In the genomic region with DNA sequence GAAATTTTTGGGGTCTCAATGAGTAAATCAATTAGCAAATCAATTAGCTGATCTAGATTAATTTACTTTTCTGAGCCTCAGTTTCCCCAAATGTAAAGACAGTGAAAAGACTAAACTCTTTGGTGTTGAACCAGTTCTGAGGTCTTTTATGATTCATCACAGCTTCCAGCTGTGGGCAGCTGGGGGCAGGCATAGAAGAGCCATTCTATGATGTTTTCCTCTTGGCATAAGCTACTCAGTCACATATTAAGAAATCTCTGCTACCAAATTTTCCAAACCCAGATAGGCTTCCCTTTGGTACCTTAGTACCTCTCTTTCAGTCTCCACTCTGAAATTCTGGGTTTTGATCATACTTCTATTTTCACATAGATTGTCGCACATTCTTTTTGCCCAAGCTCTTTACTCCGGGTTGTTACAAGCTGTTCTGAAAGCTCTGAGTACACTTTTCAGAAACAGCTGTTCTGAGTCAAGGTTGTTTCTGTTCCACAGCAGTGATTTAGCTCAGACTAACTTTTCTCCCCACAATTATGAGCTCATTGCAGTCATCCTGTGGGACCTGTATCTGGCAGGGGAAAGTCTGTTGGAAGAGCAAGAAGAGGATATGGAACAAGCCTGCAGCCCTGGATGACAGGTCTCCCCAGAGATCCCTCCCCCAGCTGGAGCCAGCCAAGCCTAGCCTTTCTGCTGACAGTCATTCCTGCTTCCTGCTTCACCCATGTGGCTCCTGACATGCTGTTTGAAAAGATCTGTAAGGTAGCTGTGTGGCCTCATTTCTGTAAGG, we compare ENCODE assay signal across 9 cellular contexts.
DNase-seq lines count a peak whose midpoint lies in the region; ATAC-seq and TF ChIP-seq lines count a peak whose summit lies in the region.
"Had no signal": no experiment of that assay in that cellular context is flagged by ENCODE, and none has a peak within 500 bp of the region (broad histone marks: within the 10 kb centered on the region; RNA-seq: fewer than 3 reads in every experiment).

No MANE protein-coding gene starts in this region.

- no peak overlapping the region for H3K14ac ChIP-seq in H9 (ENCODE audit: insufficient read depth, low read length)

- H3K79me2 ChIP-seq in H9 (ENCODE audit: insufficient read depth, low read length) (no peaks in the 10 kb centered on the region), osteoblast (ENCODE audit: insufficient read depth, low read length) (no peaks in the 10 kb centered on the region)

- H3K23me2 ChIP-seq in H9 (ENCODE audit: insufficient read length, low read depth, low read length, poor library complexity, severe bottlenecking), result no peaks in the 10 kb centered on the region

- no peak overlapping the region for H2AK5ac ChIP-seq in H9 (ENCODE audit: insufficient read length, low read length)

- no peak overlapping the region for H2AFZ ChIP-seq in H9 (ENCODE audit: low read length)
- no peak overlapping the region for H2AFZ ChIP-seq in osteoblast (ENCODE audit: low read length)

- H3K4ac ChIP-seq in H9 (ENCODE audit: low read depth, low read length), result no peak overlapping the region

- H4K5ac ChIP-seq in H9 (ENCODE audit: insufficient read length, low read depth, low read length), result no peak overlapping the region

- H3K27ac Mint-ChIP-seq in H9 (no peak overlapping the region), immature natural killer cell (no peak overlapping the region)
- H3K27ac Mint-ChIP-seq in activated T-helper 17 cell treated with anti-CD3 and anti-CD28 coated beads, Interleukin-2, amount 50 U/mL, for 72 hours, result no peak overlapping the region

- H3K27ac ChIP-seq in H9 (ENCODE audit: insufficient read length, low read depth, low read length) (no peak overlapping the region), osteoblast (ENCODE audit: low read depth, low read length) (no peak overlapping the region)

- no peak overlapping the region for H4K8ac ChIP-seq in H9 (replicated peaks; ENCODE audit: insufficient read length, low read depth, low read length)

- H3K4me1 ChIP-seq in H9 (ENCODE audit: insufficient read depth, low read length) (no peaks in the 10 kb centered on the region; the same call in none of the 2 replicates), osteoblast (ENCODE audit: insufficient read depth, low read length) (no peaks in the 10 kb centered on the region)

- no peaks in the 10 kb centered on the region for H3K27me3 ChIP-seq in H9 (ENCODE audit: insufficient read depth, low read length)
- H3K27me3 ChIP-seq in osteoblast (ENCODE audit: insufficient read depth, low read length), result no peaks in the 10 kb centered on the region

- no peaks in the 10 kb centered on the region for H4K20me1 ChIP-seq in H9 (ENCODE audit: control insufficient read depth, insufficient read depth, insufficient read length)
- no peaks in the 10 kb centered on the region for H4K20me1 ChIP-seq in osteoblast (ENCODE audit: insufficient read depth, low read length)

- H3K23ac ChIP-seq in H9 (ENCODE audit: insufficient read length, low read depth, low read length), result no peak overlapping the region

- no peak overlapping the region for H2BK12ac ChIP-seq in H9 (ENCODE audit: insufficient read length, low read depth, low read length)

- H3K27me3 Mint-ChIP-seq in H9 (ENCODE audit: low read depth) (no peaks in the 10 kb centered on the region), immature natural killer cell (ENCODE audit: low read depth in 3 of 3) (peaks cover 0 to 3% (median 2%) of the 10 kb centered on the region in 3 donors)
- H3K27me3 Mint-ChIP-seq in activated T-helper 17 cell treated with anti-CD3 and anti-CD28 coated beads, Interleukin-2, amount 50 U/mL, for 72 hours, result no peaks in the 10 kb centered on the region

- H3K4me2 ChIP-seq in H9 (ENCODE audit: insufficient read depth, insufficient read length, low read length) (no peak overlapping the region), osteoblast (ENCODE audit: insufficient read depth, low read length) (no peak overlapping the region)

- H3T11ph ChIP-seq in H9 (ENCODE audit: low read length), result no peak overlapping the region

- H3K79me1 ChIP-seq in H9 (ENCODE audit: insufficient read depth, low read depth, low read length, poor library complexity, severe bottlenecking), result no peaks in the 10 kb centered on the region

- no peak overlapping the region for H3K4me3 ChIP-seq in osteoblast (ENCODE audit: insufficient read depth, low read length)

- no peak for TF ChIP-seq CTCF in H9 (conservative IDR thresholded peaks at IDR 0.05)
- TF ChIP-seq CTCF in osteoblast (IDR thresholded peaks at IDR 0.05; ENCODE audit: extremely low read depth, low read depth, low read length), result no peak

- H3K18ac ChIP-seq in H9 (ENCODE audit: insufficient read length, low read depth, low read length), result no peak overlapping the region

- no peak overlapping the region for H2BK20ac ChIP-seq in H9 (ENCODE audit: low read depth, low read length, poor library complexity, severe bottlenecking)

- H3K4me3 Mint-ChIP-seq in H9 (no peak overlapping the region), immature natural killer cell (no peak overlapping the region)
- no peak overlapping the region for H3K4me3 Mint-ChIP-seq in activated T-helper 17 cell treated with anti-CD3 and anti-CD28 coated beads, Interleukin-2, amount 50 U/mL, for 72 hours

- no peak overlapping the region for H2BK120ac ChIP-seq in H9 (ENCODE audit: low read depth, low read length, poor library complexity, severe bottlenecking)

- ATAC-seq in activated T-helper 17 cell treated with anti-CD3 and anti-CD28 coated beads, Interleukin-2, amount 50 U/mL, for 72 hours (replicated peaks), result peak; percentile 40

- H3K56ac ChIP-seq in H9 (ENCODE audit: insufficient read length, low read depth, low read length), result no peak overlapping the region

- H3K36me3 Mint-ChIP-seq in H9 (ENCODE audit: insufficient read depth in 1 of 3, low read depth in 3 of 3) (no peaks in the 10 kb centered on the region), immature natural killer cell (no peaks in the 10 kb centered on the region)
- no peaks in the 10 kb centered on the region for H3K36me3 Mint-ChIP-seq in activated T-helper 17 cell treated with anti-CD3 and anti-CD28 coated beads, Interleukin-2, amount 50 U/mL, for 72 hours (ENCODE audit: low read depth)

- WGBS in H9 (ENCODE audit: extremely low coverage, insufficient read length, low lambda C conversion rate), result no CpG with 5 or more reads among the region's 2 CpGs

- H2BK15ac ChIP-seq in H9 (ENCODE audit: low read depth, low read length), result no peak overlapping the region

- H3K36me3 ChIP-seq in osteoblast (ENCODE audit: insufficient read depth, low read length), result no peaks in the 10 kb centered on the region

- DNase-seq in EL (peak; percentile 4), H9 (peak; percentile 48), medulla oblongata (ENCODE audit: extremely low spot score) (peak; percentile 2), COLO829 (ENCODE audit: low spot score) (no peak), midbrain (lab: John Stamatoyannopoulos, UW) (no peak), osteoblast (ENCODE audit: insufficient read length, low spot score, missing footprints) (no peak), immature natural killer cell (no peak)
- DNase-seq: GDM1 had no signal

- no peaks in the 10 kb centered on the region for H3K9me3 Mint-ChIP-seq in H9
- peaks cover 3% of the 10 kb centered on the region for H3K9me3 Mint-ChIP-seq in activated T-helper 17 cell treated with anti-CD3 and anti-CD28 coated beads, Interleukin-2, amount 50 U/mL, for 72 hours
- H3K9me3 Mint-ChIP-seq in immature natural killer cell, result peaks cover 0 to 39% (median 8%) of the 10 kb centered on the region in 6 donors

- H4K91ac ChIP-seq in H9 (ENCODE audit: insufficient read length, low read depth, low read length), result no peak overlapping the region

- H3K9me3 ChIP-seq in H9 (ENCODE audit: control insufficient read depth, low read depth, low read length), result no peaks in the 10 kb centered on the region
- no peaks in the 10 kb centered on the region for H3K9me3 ChIP-seq in osteoblast (ENCODE audit: low read depth, low read length)

- H3K9ac ChIP-seq in H9 (ENCODE audit: extremely low read depth, insufficient read length, low read length), result no peak overlapping the region

- H3K4me1 Mint-ChIP-seq in H9, result peaks cover 34 to 36% of the 10 kb centered on the region in 2 experiments
- H3K4me1 Mint-ChIP-seq in activated T-helper 17 cell treated with anti-CD3 and anti-CD28 coated beads, Interleukin-2, amount 50 U/mL, for 72 hours, result no peaks in the 10 kb centered on the region
- H3K4me1 Mint-ChIP-seq in immature natural killer cell, result no peaks in the 10 kb centered on the region

- no peak overlapping the region for H2BK5ac ChIP-seq in H9 (ENCODE audit: insufficient read length, low read length)

Comparison
In these comparisons a context has a peak if more than half of its experiments do, and no peak if none do; other contexts are left out.
1. DNase-seq: peak in EL (single experiment), H9 (single experiment) and medulla oblongata (single experiment); none in COLO829 (single experiment), midbrain (single experiment), osteoblast (single experiment) and immature natural killer cell (0 of 3).